28 cellular contexts compared by ENCODE assay signal in genomic region chr10:46328853-46329689, GRCh38. TPM values are rescaled to one million over a fixed set of nuclear protein-coding genes. Genes with fewer than 3 reads are reported as not detected.
A peak's percentile ranks its signal among the peaks of the same experiment; 100 is the strongest.
DNase-seq lines count a peak whose midpoint lies in the region; ATAC-seq and TF ChIP-seq lines count a peak whose summit lies in the region.
"Had no signal": no experiment of that assay in that cellular context is flagged by ENCODE, and none has a peak within 500 bp of the region (broad histone marks: within the 10 kb centered on the region; RNA-seq: fewer than 3 reads in every experiment).

No MANE protein-coding gene starts in this region.

- H3F3A ChIP-seq in neural progenitor cell (ENCODE audit: low read depth): no peaks in the 10 kb centered on the region

- H4K20me1 ChIP-seq in neural progenitor cell (ENCODE audit: low read depth): no peaks in the 10 kb centered on the region

- H3K36me3 ChIP-seq in Panc1 (ENCODE audit: control insufficient read depth, insufficient read depth, low read length): no peaks in the 10 kb centered on the region
- no peaks in the 10 kb centered on the region for H3K36me3 ChIP-seq in neural progenitor cell
- no peaks in the 10 kb centered on the region for H3K36me3 ChIP-seq in upper lobe of left lung
- H3K36me3 ChIP-seq: esophagus muscularis mucosa, gastrocnemius medialis, right atrium auricular region, spleen, tibial artery had no signal

- intact Hi-C loops in Panc1 (cut with micrococcal nuclease; ENCODE audit: unreplicated experiment): no loop called here
- intact Hi-C loops in CD4-positive, alpha-beta T cell (cut with DNase I, micrococcal nuclease): no loop called here

- peaks cover 3% of the 10 kb centered on the region for H3K9me3 Mint-ChIP-seq in neural progenitor cell
- no peaks in the 10 kb centered on the region for H3K9me3 Mint-ChIP-seq in CD4-positive, alpha-beta T cell
- H3K9me3 Mint-ChIP-seq: activated CD8-positive, alpha-beta T cell treated with anti-CD3 and anti-CD28 coated beads for 36 hours; CD8-positive, alpha-beta T cell; endodermal cell had no signal

- no peak overlapping the region for H2AFZ ChIP-seq in neural progenitor cell (replicated peaks)

- peak; percentile 29 for ATAC-seq in Panc1
- ATAC-seq in CD4-positive, alpha-beta T cell (ENCODE audit: poor library complexity): no peak
- no peak for ATAC-seq in upper lobe of left lung (ENCODE audit: low FRiP score in 2 of 2)
- ATAC-seq: activated CD8-positive, alpha-beta T cell treated with anti-CD3 and anti-CD28 coated beads for 36 hours; CD8-positive, alpha-beta T cell; gastrocnemius medialis; PC-3 had no signal

- in situ Hi-C loops in Panc1 (cut with HindIII; ENCODE audit: low pct_unique_long_range_greater_than_20kb, low sequenced_read_pairs): no loop called here

- 83 to 85% methylated on average over 9 of the region's 9 CpGs for WGBS in upper lobe of left lung, 2 donors

- peaks cover 3% of the 10 kb centered on the region for H3K4me1 Mint-ChIP-seq in neural progenitor cell
- H3K4me1 Mint-ChIP-seq in CD4-positive, alpha-beta T cell (ENCODE audit: low read depth): no peaks in the 10 kb centered on the region

- peaks cover 9% of the 10 kb centered on the region for H3K27me3 Mint-ChIP-seq in neural progenitor cell (ENCODE audit: insufficient read depth, low read depth)
- no peaks in the 10 kb centered on the region for H3K27me3 Mint-ChIP-seq in CD4-positive, alpha-beta T cell
- H3K27me3 Mint-ChIP-seq: activated CD8-positive, alpha-beta T cell treated with anti-CD3 and anti-CD28 coated beads for 36 hours had no signal

- no TSS peak for BruUV-seq in Panc1 (replicated peaks; lab: Mats Ljungman, UMichigan)

- H3K4me1 ChIP-seq in Panc1 (ENCODE audit: control insufficient read depth, insufficient read depth, low read length): no peaks in the 10 kb centered on the region
- peaks cover 15% of the 10 kb centered on the region for H3K4me1 ChIP-seq in neural progenitor cell
- H3K4me1 ChIP-seq in upper lobe of left lung: no peaks in the 10 kb centered on the region
- H3K4me1 ChIP-seq: esophagus muscularis mucosa, gastrocnemius medialis, right atrium auricular region, spleen had no signal

- H3K9me3 ChIP-seq in Panc1 (ENCODE audit: control insufficient read depth, insufficient read depth, low read depth, low read length): no peaks in the 10 kb centered on the region
- no peaks in the 10 kb centered on the region for H3K9me3 ChIP-seq in neural progenitor cell (ENCODE audit: low read depth)
- H3K9me3 ChIP-seq in CD4-positive, alpha-beta T cell (ENCODE audit: control insufficient read depth, low read length): no peaks in the 10 kb centered on the region
- no peaks in the 10 kb centered on the region for H3K9me3 ChIP-seq in upper lobe of left lung
- H3K9me3 ChIP-seq: esophagus muscularis mucosa, gastrocnemius medialis, right atrium auricular region, spleen, tibial artery had no signal

- H3K4me3 ChIP-seq in Panc1 (ENCODE audit: low read depth in 2 of 2, low read length in 2 of 2) (no peak overlapping the region), neural progenitor cell (no peak overlapping the region), upper lobe of left lung (no peak overlapping the region)
- H3K4me3 ChIP-seq: coronary artery, esophagus muscularis mucosa, gastrocnemius medialis, lung, right atrium auricular region, spleen, tibial artery had no signal

- H3K9ac ChIP-seq in neural progenitor cell: no peak overlapping the region
- H3K9ac ChIP-seq: KMS-11 had no signal

- POLR2A ChIA-PET in Panc1 (lab: Charles Lee): no interaction called here
- POLR2A ChIA-PET in CD4-positive, alpha-beta T cell (lab: Charles Lee): no interaction called here

- H3K27ac ChIP-seq in Panc1 (ENCODE audit: low read length) (no peak overlapping the region), neural progenitor cell (no peak overlapping the region), upper lobe of left lung (no peak overlapping the region)
- no peak overlapping the region for H3K27ac ChIP-seq in CD4-positive, alpha-beta T cell (ENCODE audit: low read depth, low read length)
- H3K27ac ChIP-seq: coronary artery, esophagus muscularis mucosa, gastrocnemius medialis, KMS-11, right atrium auricular region, spleen, tibial artery had no signal

- no peak overlapping the region for H3K27ac Mint-ChIP-seq in neural progenitor cell
- H3K27ac Mint-ChIP-seq in CD4-positive, alpha-beta T cell: no peak overlapping the region
- H3K27ac Mint-ChIP-seq: activated CD8-positive, alpha-beta T cell treated with anti-CD3 and anti-CD28 coated beads for 36 hours; CD8-positive, alpha-beta T cell; endodermal cell had no signal

- TF ChIP-seq POLR2A in upper lobe of left lung (IDR thresholded peaks at IDR 0.05): no peak

- no peaks in the 10 kb centered on the region for H3K27me3 ChIP-seq in Panc1 (ENCODE audit: control insufficient read depth, insufficient read depth, low read length)
- no peaks in the 10 kb centered on the region for H3K27me3 ChIP-seq in neural progenitor cell
- no peaks in the 10 kb centered on the region for H3K27me3 ChIP-seq in CD4-positive, alpha-beta T cell (ENCODE audit: control insufficient read depth, insufficient read depth, low read length)
- no peaks in the 10 kb centered on the region for H3K27me3 ChIP-seq in upper lobe of left lung
- H3K27me3 ChIP-seq: gastrocnemius medialis, right atrium auricular region, spleen, tibial artery had no signal

- H3K79me2 ChIP-seq in neural progenitor cell (ENCODE audit: low read depth): no peaks in the 10 kb centered on the region

- no peak overlapping the region for H3K4me3 Mint-ChIP-seq in neural progenitor cell
- H3K4me3 Mint-ChIP-seq in CD4-positive, alpha-beta T cell: no peak overlapping the region
- H3K4me3 Mint-ChIP-seq: activated CD8-positive, alpha-beta T cell treated with anti-CD3 and anti-CD28 coated beads for 36 hours; CD8-positive, alpha-beta T cell; endodermal cell had no signal

- H3K4me2 ChIP-seq in neural progenitor cell: peak overlapping the region; percentile 35
- H3K4me2 ChIP-seq: KMS-11 had no signal

- H3K36me3 Mint-ChIP-seq in neural progenitor cell: no peaks in the 10 kb centered on the region
- no peaks in the 10 kb centered on the region for H3K36me3 Mint-ChIP-seq in CD4-positive, alpha-beta T cell (ENCODE audit: low read depth)
- H3K36me3 Mint-ChIP-seq: CD8-positive, alpha-beta T cell had no signal

- TF ChIP-seq CTCF in Panc1 (IDR thresholded peaks at IDR 0.05): no peak
- TF ChIP-seq CTCF in neural progenitor cell (IDR thresholded peaks at IDR 0.05): no peak
- TF ChIP-seq CTCF in CD4-positive, alpha-beta T cell (IDR thresholded peaks at IDR 0.05): no peak
- no peak for TF ChIP-seq CTCF in upper lobe of left lung (IDR thresholded peaks at IDR 0.05)

- CTCF ChIA-PET in Panc1 (lab: Charles Lee): no interaction called here
- CTCF ChIA-PET in CD4-positive, alpha-beta T cell (lab: Charles Lee): no interaction called here

- DNase-seq in Panc1 (ENCODE audit: low read depth, low spot score) (no peak), foreskin melanocyte (peak; percentile 61), neural progenitor cell (ENCODE audit: low spot score) (no peak), superior temporal gyrus (ENCODE audit: extremely low spot score) (peak; percentile 93), A172 (ENCODE audit: low spot score) (no peak), upper lobe of left lung (no peak)
- no peak for DNase-seq in CD4-positive, alpha-beta T cell
- DNase-seq: activated CD8-positive, alpha-beta T cell treated with anti-CD3 and anti-CD28 coated beads for 36 hours; CD8-positive, alpha-beta T cell; gastrocnemius medialis; kidney glomerular epithelial cell; NCI-H1417 treated with DMSO at 0.1 percent for 48 hours; PC-3; SHP77 treated with DMSO at 0.1 percent for 48 hours; spleen; stimulated activated CD4-positive, alpha-beta T cell treated with anti-CD3 and anti-CD28 coated beads, Interleukin-2, amount 100 ng/mL, for 48 hours; stimulated activated naive CD4-positive, alpha-beta T cell treated with Interleukin-2 at 50 U/mL for 16 hours; tibial artery had no signal

- no peak for TF ChIP-seq EP300 in upper lobe of left lung (IDR thresholded peaks at IDR 0.05)

RNA-seq across cellular contexts. Expression of gene ANTXRL, which starts 42.3 kb away (rescaled TPM):
- total RNA-seq in Panc1 (2021; ENCODE audit: unreplicated experiment) (not detected), neural progenitor cell (ENCODE audit: low replicate concordance) (not detected in 2 replicates), upper lobe of left lung (not detected)
- polyA plus RNA-seq in Panc1 (2012; ENCODE audit: insufficient read length): not detected
- total RNA-seq in A172 (2014; rRNA removed; shearing (Covaris generic)): 1.8 TPM in 1 of 2 replicates, not detected in the other
- not detected for total RNA-seq in CD4-positive, alpha-beta T cell
- total RNA-seq: activated CD8-positive, alpha-beta T cell treated with anti-CD3 and anti-CD28 coated beads for 36 hours; CD8-positive, alpha-beta T cell; endodermal cell; esophagus muscularis mucosa; G401; gastrocnemius medialis; lung; myocyte; NCI-H460; osteocyte; PC-3; right atrium auricular region had no signal
- polyA plus RNA-seq: lung had no signal

RNA-seq across cellular contexts. Expression of gene ANXA8L1, which starts 46.5 kb away (rescaled TPM):
- 0.26 TPM for total RNA-seq in Panc1 (2021; ENCODE audit: unreplicated experiment)
- polyA plus RNA-seq in Panc1 (2012; ENCODE audit: insufficient read length): not detected
- total RNA-seq in neural progenitor cell (ENCODE audit: low replicate concordance): not detected in 2 replicates
- total RNA-seq in A172 (2014; rRNA removed; shearing (Covaris generic)): 53.2 and 63.8 TPM in 2 replicates
- not detected for total RNA-seq in CD4-positive, alpha-beta T cell
- total RNA-seq in upper lobe of left lung: 10 to 100 TPM; 10.5 to 45.3 (median 27.0) TPM
- total RNA-seq: activated CD8-positive, alpha-beta T cell treated with anti-CD3 and anti-CD28 coated beads for 36 hours; CD8-positive, alpha-beta T cell; endodermal cell; G401; gastrocnemius medialis; myocyte; NCI-H460; osteocyte; PC-3 had no signal

Comparison
In these comparisons a context has a peak if more than half of its experiments do, and no peak if none do; other contexts are left out.
1. DNase-seq: peak in foreskin melanocyte (single experiment) and superior temporal gyrus (single experiment); none in Panc1 (single experiment), neural progenitor cell (single experiment), A172 (single experiment), CD4-positive, alpha-beta T cell (0 of 10) and upper lobe of left lung (0 of 2).